10 cellular contexts compared by ENCODE assay signal in the genomic region with DNA sequence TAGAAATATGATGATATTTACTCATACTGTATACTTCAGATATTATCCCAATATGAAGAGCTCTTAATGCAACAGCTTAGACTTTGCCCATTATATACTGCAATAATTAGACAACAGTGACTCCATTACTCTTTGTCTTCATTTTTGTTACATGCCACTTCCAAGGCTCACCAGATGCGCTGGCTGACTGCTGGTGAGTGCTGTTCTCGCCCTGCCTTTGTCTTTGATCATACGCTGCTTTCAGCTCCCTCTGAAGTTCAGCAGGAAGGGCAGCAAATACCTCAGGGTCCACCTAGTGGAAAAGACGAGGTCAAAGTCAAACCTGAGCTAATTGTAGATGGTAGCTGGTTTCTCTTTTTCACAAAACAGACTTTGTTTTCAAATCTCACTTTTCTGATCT.
DNase-seq lines count a peak whose midpoint lies in the region; ATAC-seq and TF ChIP-seq lines count a peak whose summit lies in the region.
"Had no signal": no experiment of that assay in that cellular context is flagged by ENCODE, and none has a peak within 500 bp of the region (broad histone marks: within the 10 kb centered on the region; RNA-seq: fewer than 3 reads in every experiment).

No MANE protein-coding gene starts in this region.

- no peak overlapping the region for H3K4me2 ChIP-seq in trophoblast cell (ENCODE audit: low read length)

- no peaks in the 10 kb centered on the region for H3K79me2 ChIP-seq in trophoblast cell (ENCODE audit: control insufficient read depth, insufficient read depth, low read length, poor library complexity)

- peak in 3 of 9 donors; percentile 30 to 32 (median 31) for TF ChIP-seq CTCF in heart right ventricle (IDR thresholded peaks at IDR 0.05)

- WGBS in heart right ventricle, 2 donors: 35 to 48% methylated on average over 4 of the region's 4 CpGs
- WGBS in trophoblast cell (ENCODE audit: extremely low coverage, insufficient coverage, insufficient read length): no CpG with 5 or more reads among the region's 4 CpGs

- no peak overlapping the region for H3K18ac ChIP-seq in trophoblast cell (ENCODE audit: low read length)

- peak overlapping the region in 2 of 10 donors; percentile 12 to 26 for H3K4me3 ChIP-seq in heart right ventricle
- H3K4me3 ChIP-seq in trophoblast cell (ENCODE audit: low read depth, low read length): no peak overlapping the region

- peak overlapping the region in 9 of 10 donors; percentile 3 to 83 (median 57) for H3K27ac ChIP-seq in heart right ventricle
- no peak overlapping the region for H3K27ac ChIP-seq in trophoblast cell (ENCODE audit: low read depth, low read length)

- H2BK5ac ChIP-seq in trophoblast cell (ENCODE audit: low read depth, low read length, poor library complexity): no peak overlapping the region

- no peak overlapping the region for H2BK12ac ChIP-seq in trophoblast cell (ENCODE audit: low read length)

- H3K23ac ChIP-seq in trophoblast cell (ENCODE audit: low read length): no peak overlapping the region

- H3K9me3 ChIP-seq in heart right ventricle (no peaks in the 10 kb centered on the region), trophoblast cell (ENCODE audit: insufficient read depth, low read depth, low read length) (no peaks in the 10 kb centered on the region)

- H3K27me3 ChIP-seq in heart right ventricle (no peaks in the 10 kb centered on the region), trophoblast cell (ENCODE audit: insufficient read depth, low read length) (no peaks in the 10 kb centered on the region)

- no peak overlapping the region for H4K12ac ChIP-seq in trophoblast cell (ENCODE audit: low read depth, low read length)

- H4K91ac ChIP-seq in trophoblast cell (ENCODE audit: low read depth, low read length): no peak overlapping the region

- ATAC-seq in heart right ventricle: peak; percentile 49 to 73 (median 58)

- no peaks in the 10 kb centered on the region for H3K79me1 ChIP-seq in trophoblast cell (ENCODE audit: low read length)

- H3K9ac ChIP-seq in trophoblast cell (ENCODE audit: low read length): no peak overlapping the region

- DNase-seq in DMS53 (lab: John Stamatoyannopoulos, UW): peak; percentile 40
- DNase-seq in DMS53 treated with DMSO at 0.1 percent for 48 hours (lab: John Stamatoyannopoulos, UW; ENCODE audit: unreplicated experiment): no peak
- DNase-seq in SW480 (ENCODE audit: low spot score): peak; percentile 67
- DNase-seq in heart right ventricle: no peak
- DNase-seq in trophoblast cell: peak; percentile 18 to 46
- DNase-seq in stimulated activated CD4-positive, alpha-beta T cell treated with anti-CD3 and anti-CD28 coated beads, Interleukin-1b, Interleukin-23, amount 100 ng/mL, for 48 hours: no peak
- no peak for DNase-seq in RPMI8226
- DNase-seq in glomerular visceral epithelial cell (ENCODE audit: extremely low spot score): no peak
- DNase-seq: NCI-H2107, occipital lobe had no signal

- H3K36me3 ChIP-seq in heart right ventricle (peaks cover 0 to 100% (median 73%) of the 10 kb centered on the region in 9 donors), trophoblast cell (ENCODE audit: control insufficient read depth in 1 of 2, insufficient read depth in 2 of 2, low read length in 2 of 2) (peaks cover 12 to 33% of the 10 kb centered on the region in 2 experiments)

- no peak overlapping the region for H2AK5ac ChIP-seq in trophoblast cell (ENCODE audit: low read length)

- peaks cover 0 to 40% (median 15%) of the 10 kb centered on the region in 9 donors for H3K4me1 ChIP-seq in heart right ventricle
- peaks cover 7 to 15% of the 10 kb centered on the region in 2 experiments for H3K4me1 ChIP-seq in trophoblast cell (ENCODE audit: control insufficient read depth in 1 of 2, insufficient read depth in 2 of 2, low read length in 2 of 2)

- intact Hi-C loops in heart right ventricle (cut with DNase I): loop anchor here in 1 of 10 donors (2.0 kb wide), 1 partner anchor 17 kb away; no protein-coding TSS in a partner anchor

- no peak overlapping the region for H4K8ac ChIP-seq in trophoblast cell (ENCODE audit: low read depth, low read length)

- no peak overlapping the region for H3K14ac ChIP-seq in trophoblast cell (ENCODE audit: low read length)

- H3K4ac ChIP-seq in trophoblast cell (ENCODE audit: low read depth, low read length): no peak overlapping the region

- H2BK120ac ChIP-seq in trophoblast cell (ENCODE audit: insufficient read depth, low read length, poor library complexity): no peak overlapping the region

- no peak overlapping the region for H2AFZ ChIP-seq in trophoblast cell (ENCODE audit: insufficient read depth, low read length, poor library complexity)

Comparison
In these comparisons a context has a peak if more than half of its experiments do, and no peak if none do; other contexts are left out.
1. DNase-seq: peak in DMS53 (single experiment), SW480 (single experiment) and trophoblast cell (2 of 2); none in DMS53 treated with DMSO at 0.1 percent for 48 hours (single experiment), heart right ventricle (0 of 2), stimulated activated CD4-positive, alpha-beta T cell treated with anti-CD3 and anti-CD28 coated beads, Interleukin-1b, Interleukin-23, amount 100 ng/mL, for 48 hours (single experiment), RPMI8226 (single experiment) and glomerular visceral epithelial cell (single experiment).